In genomic region chr1:21174638-21175323, GRCh38 we compare ENCODE assay signal across 1 cellular context.
TF ChIP-seq lines count a peak whose summit lies in the region.

No MANE protein-coding gene starts in this region.

TF ChIP-seq in H1, 55 proteins besides CTCF, POLR2A, EP300 and RAD21 (continued from another document):
- TF ChIP-seq ATF3 (IDR thresholded peaks at IDR 0.05; ENCODE audit: insufficient read depth, low read depth, low read length) (no peak), TEAD4 (IDR thresholded peaks at IDR 0.05; ENCODE audit: low read depth, low read length) (no peak), GABPA (IDR thresholded peaks at IDR 0.05; ENCODE audit: borderline replicate concordance, insufficient read depth, low read length) (no peak), MAX (IDR thresholded peaks at IDR 0.05) (no peak)
